ENCODE assay signal across 17 cellular contexts in genomic region chr7:93279541-93279940, GRCh38. TPM values are rescaled to one million over a fixed set of nuclear protein-coding genes. Genes with fewer than 3 reads are reported as not detected.
DNase-seq lines count a peak whose midpoint lies in the region; TF ChIP-seq lines count a peak whose summit lies in the region.
"Had no signal": no experiment of that assay in that cellular context is flagged by ENCODE, and none has a peak within 500 bp of the region (broad histone marks: within the 10 kb centered on the region; RNA-seq: fewer than 3 reads in every experiment).

No MANE protein-coding gene starts in this region.

- H3K9me2 ChIP-seq in Karpas-422 (replicated peaks; ENCODE audit: insufficient read depth, low read length): no peaks in the 10 kb centered on the region

- no peak overlapping the region for H3K9ac ChIP-seq in Karpas-422 (ENCODE audit: low read length)

- no peaks in the 10 kb centered on the region for H3K27me3 ChIP-seq in Karpas-422 (ENCODE audit: low read length)

- H4K20me1 ChIP-seq in Karpas-422 (ENCODE audit: insufficient read depth, low read depth, low read length): no peaks in the 10 kb centered on the region

- DNase-seq in ELR (ENCODE audit: low read depth): peak; percentile 1
- DNase-seq in HT1080 (ENCODE audit: low read depth): peak; percentile 6
- peak; percentile 2 to 31 for DNase-seq in cardiac fibroblast (ENCODE audit: low read depth in 2 of 2)
- peak; percentile 49 to 59 for DNase-seq in lung microvascular endothelial cell (ENCODE audit: low read depth in 2 of 2)
- no peak for DNase-seq in NCI-H2107 treated with DMSO at 0.1 percent for 48 hours (lab: John Stamatoyannopoulos, UW; ENCODE audit: unreplicated experiment)
- no peak for DNase-seq in NCI-H1417 (lab: John Stamatoyannopoulos, UW)
- DNase-seq in Karpas-422: no peak
- DNase-seq: AML-193, Calu3, DMS79 treated with DMSO at 0.1 percent for 48 hours, NCI-H1048, NCI-H1694, NCI-H2107, SHP77 had no signal

- H3K4me2 ChIP-seq in Karpas-422 (ENCODE audit: low read depth, low read length, poor library complexity, severe bottlenecking): no peak overlapping the region

- no peak overlapping the region for H2AFZ ChIP-seq in Karpas-422 (ENCODE audit: low read length)

- no peak for TF ChIP-seq CTCF in cardiac fibroblast (IDR thresholded peaks at IDR 0.05; ENCODE audit: low read depth, low read length)

- no peaks in the 10 kb centered on the region for H3K4me1 ChIP-seq in Karpas-422 (ENCODE audit: low read length)

- no peaks in the 10 kb centered on the region for H3K79me2 ChIP-seq in Karpas-422 (ENCODE audit: low read length)

- H3K36me3 ChIP-seq in Karpas-422 (ENCODE audit: insufficient read depth, low read length): no peaks in the 10 kb centered on the region

- no peaks in the 10 kb centered on the region for H3K9me3 ChIP-seq in Karpas-422 (ENCODE audit: low read length)

- H3K27ac ChIP-seq in Karpas-422 (ENCODE audit: low read length): no peak overlapping the region

- H3K4me3 ChIP-seq in cardiac fibroblast (replicated peaks in 1 of 2; ENCODE audit: low read depth in 2 of 2, low read length in 2 of 2) (no peak overlapping the region), Karpas-422 (ENCODE audit: low read length) (no peak overlapping the region)

RNA-seq across cellular contexts. Expression of gene VPS50, which starts 47.4 kb away (rescaled TPM):
- 9.5 and 12.1 TPM in 2 replicates for total RNA-seq in HT1080 (2014; rRNA removed; shearing (Covaris generic))
- 6.5 and 9.9 TPM in 2 replicates for polyA plus RNA-seq in HT1080 (2015; cell fraction: cytosol; rRNA removed)
- polyA plus RNA-seq in HT1080 (2015; cell fraction: nucleus; rRNA removed): 22.4 and 23.8 TPM in 2 replicates
- total RNA-seq in lung microvascular endothelial cell: 21.4 and 32.7 TPM in 2 replicates
- 6.3 and 21.1 TPM in 2 replicates for total RNA-seq in Karpas-422 (2014; rRNA removed; shearing (Covaris generic); ENCODE audit: low replicate concordance)

RNA-seq across cellular contexts. Expression of gene HEPACAM2, which starts 53.3 kb away (rescaled TPM):
- total RNA-seq in HT1080 (2014; rRNA removed; shearing (Covaris generic)): not detected in 2 replicates
- not detected in 2 replicates for polyA plus RNA-seq in HT1080 (2015; cell fraction: cytosol; rRNA removed)
- 0.06 TPM in 1 of 2 replicates, not detected in the other for polyA plus RNA-seq in HT1080 (2015; cell fraction: nucleus; rRNA removed)
- total RNA-seq in lung microvascular endothelial cell: under 0.01 TPM in 1 of 2 replicates, not detected in the other
- total RNA-seq in Karpas-422 (2014; rRNA removed; shearing (Covaris generic); ENCODE audit: low replicate concordance): 0.30 TPM in 1 of 2 replicates, not detected in the other
- total RNA-seq: A673; Calu3; CD4-positive, CD25-positive, alpha-beta regulatory T cell; H1 had no signal
- polyA plus RNA-seq: CD4-positive, CD25-positive, alpha-beta regulatory T cell; H1 had no signal

Comparison
In these comparisons a context has a peak if more than half of its experiments do, and no peak if none do; other contexts are left out.
1. DNase-seq: peak in ELR (single experiment), HT1080 (single experiment), cardiac fibroblast (2 of 2) and lung microvascular endothelial cell (2 of 2); none in NCI-H2107 treated with DMSO at 0.1 percent for 48 hours (single experiment), NCI-H1417 (0 of 3) and Karpas-422 (single experiment).